14 cellular contexts compared by ENCODE assay signal in genomic region chr3:72334681-72335457, GRCh38.
DNase-seq lines count a peak whose midpoint lies in the region; ATAC-seq, FAIRE-seq and TF ChIP-seq lines count a peak whose summit lies in the region.
"Had no signal": no experiment of that assay in that cellular context is flagged by ENCODE, and none has a peak within 500 bp of the region (broad histone marks: within the 10 kb centered on the region; RNA-seq: fewer than 3 reads in every experiment).

No MANE protein-coding gene starts in this region.

- no peaks in the 10 kb centered on the region for H3K27me3 ChIP-seq in K562 (ENCODE audit: control insufficient read depth in 2 of 2, insufficient read depth in 2 of 2, low read length in 2 of 2)
- H3K27me3 ChIP-seq in PC-9 (ENCODE audit: insufficient read depth, low read depth) = no peaks in the 10 kb centered on the region
- no peaks in the 10 kb centered on the region for H3K27me3 ChIP-seq in naive thymus-derived CD4-positive, alpha-beta T cell (ENCODE audit: control insufficient read depth in 2 of 2, insufficient read depth in 2 of 2, low read length in 2 of 2)
- H3K27me3 ChIP-seq: adrenal gland, BLaER1, stomach had no signal

- in situ Hi-C loops in K562 (cut with MboI) = no loop called here

- no peak for TF ChIP-seq RAD21 in K562 (CRISPR knock-in tag; conservative IDR thresholded peaks at IDR 0.05 in 1 of 2, IDR thresholded peaks at IDR 0.05 in 1 of 2)

- H3K4me1 ChIP-seq in K562 (replicated peaks in 1 of 2; ENCODE audit: control insufficient read depth in 2 of 2, insufficient read depth in 2 of 2, low read length in 2 of 2) (peaks cover 41% of the 10 kb centered on the region in 2 experiments), PC-9 (replicated peaks; ENCODE audit: insufficient read depth) (peaks cover 14% of the 10 kb centered on the region)
- H3K4me1 ChIP-seq in naive thymus-derived CD4-positive, alpha-beta T cell (ENCODE audit: control insufficient read depth in 2 of 2, insufficient read depth in 2 of 2, low read length in 2 of 2) = no peaks in the 10 kb centered on the region
- H3K4me1 ChIP-seq: HAP-1 had no signal

- 74% methylated on average over 13 of the region's 14 CpGs for WGBS in K562 (ENCODE audit: insufficient coverage, low coverage, missing lambda C conversion rate)

- no TSS peak for BruUV-seq in K562 (replicated peaks; lab: Mats Ljungman, UMichigan)
- no TSS peak for BruUV-seq in PC-9 (replicated peaks; lab: Mats Ljungman, UMichigan)

- TF ChIP-seq EP300 in K562 (IDR thresholded peaks at IDR 0.05; ENCODE audit: low read length) = no peak

- H3K9me2 ChIP-seq in PC-9 (ENCODE audit: insufficient read depth) = no peaks in the 10 kb centered on the region

- H3F3A ChIP-seq in PC-9 (ENCODE audit: insufficient read depth, low read depth) = peaks cover 12% of the 10 kb centered on the region; the same call in 1 of the 2 replicates

- ATAC-seq in K562 = no peak
- no peak for ATAC-seq in naive thymus-derived CD4-positive, alpha-beta T cell

- H3K27me3 Mint-ChIP-seq in naive thymus-derived CD4-positive, alpha-beta T cell = peaks cover 0 to 6% (median 0%) of the 10 kb centered on the region in 5 donors

- no peak for TF ChIP-seq POLR2A in K562 (conservative IDR thresholded peaks at IDR 0.05)

- CTCF ChIA-PET in K562 (lab: Yijun Ruan, JAX; ENCODE audit: low intra/inter-chr PET ratio) (no interaction called here), PC-9 (lab: Charles Lee) (no interaction called here)
- CTCF ChIA-PET in naive thymus-derived CD4-positive, alpha-beta T cell (lab: Charles Lee) = no interaction called here

- TF ChIP-seq CTCF in K562 (IDR thresholded peaks at IDR 0.05 in 2 of 3, conservative IDR thresholded peaks at IDR 0.05 in 1 of 3; ENCODE audit: insufficient read depth in 2 of 3, low read depth in 1 of 3, low read length in 3 of 3) = no peak
- TF ChIP-seq CTCF in PC-9 (conservative IDR thresholded peaks at IDR 0.05) = no peak

- peaks cover 0 to 6% (median 0%) of the 10 kb centered on the region in 7 donors for H3K4me1 Mint-ChIP-seq in naive thymus-derived CD4-positive, alpha-beta T cell

- H3K36me3 ChIP-seq in K562 (ENCODE audit: control insufficient read depth, insufficient read depth, low read length) (no peaks in the 10 kb centered on the region), PC-9 (ENCODE audit: low read depth) (no peaks in the 10 kb centered on the region)
- H3K36me3 ChIP-seq in naive thymus-derived CD4-positive, alpha-beta T cell (ENCODE audit: control insufficient read depth in 2 of 3, insufficient read depth in 3 of 3, low read length in 3 of 3) = no peaks in the 10 kb centered on the region
- H3K36me3 ChIP-seq: adrenal gland, BLaER1, HAP-1, stomach had no signal

- H3K4me3 ChIP-seq in K562 (no peak overlapping the region), PC-9 (no peak overlapping the region)
- H3K4me3 ChIP-seq in naive thymus-derived CD4-positive, alpha-beta T cell (ENCODE audit: low read length) = no peak overlapping the region
- H3K4me3 ChIP-seq: adrenal gland, BLaER1, HAP-1, stomach had no signal

- H3K4me3 Mint-ChIP-seq in naive thymus-derived CD4-positive, alpha-beta T cell = no peak overlapping the region
- H3K4me3 Mint-ChIP-seq: dendritic cell treated with granulocyte-macrophage colony-stimulating factor and Interleukin-4, amounts not matched to agents 40 ng/mL and 50 ng/mL, for 4 days had no signal

- peaks cover 2% of the 10 kb centered on the region for H3K9me1 ChIP-seq in K562 (ENCODE audit: control insufficient read depth, insufficient read depth, low read length)

- intact Hi-C loops in K562 (cut with micrococcal nuclease) (loop anchor here (5.0 kb wide), 1 partner anchor 63 kb away; no protein-coding TSS in a partner anchor), PC-9 (cut with micrococcal nuclease; ENCODE audit: unreplicated experiment) (no loop called here)
- intact Hi-C loops in naive thymus-derived CD4-positive, alpha-beta T cell (cut with micrococcal nuclease) = no loop called here

- no peak overlapping the region; a peak in 1 of 4 replicates for H3K9ac ChIP-seq in K562 (ENCODE audit: insufficient read depth in 1 of 2, low read depth in 2 of 2, low read length in 2 of 2)
- H3K9ac ChIP-seq: BLaER1 had no signal

- no peaks in the 10 kb centered on the region for H3K36me3 Mint-ChIP-seq in naive thymus-derived CD4-positive, alpha-beta T cell

- H3K79me2 ChIP-seq in K562 (ENCODE audit: control insufficient read depth, insufficient read depth, low read length) (no peaks in the 10 kb centered on the region), PC-9 (ENCODE audit: low read depth) (no peaks in the 10 kb centered on the region)

- no peaks in the 10 kb centered on the region for H4K20me1 ChIP-seq in K562 (replicated peaks; ENCODE audit: control insufficient read depth, insufficient read depth, low read length)
- no peaks in the 10 kb centered on the region for H4K20me1 ChIP-seq in PC-9 (ENCODE audit: insufficient read depth)
- H4K20me1 ChIP-seq: BLaER1 had no signal

- H3K9me3 Mint-ChIP-seq in naive thymus-derived CD4-positive, alpha-beta T cell = no peaks in the 10 kb centered on the region
- H3K9me3 Mint-ChIP-seq: dendritic cell treated with granulocyte-macrophage colony-stimulating factor and Interleukin-4, amounts not matched to agents 40 ng/mL and 50 ng/mL, for 4 days had no signal

- POLR2A ChIA-PET in K562 (lab: Yijun Ruan, JAX) = interaction anchor here (1.2 kb wide), 1 partner anchor 31 kb away, joined by 3 read pairs; no protein-coding TSS in a partner anchor
- POLR2A ChIA-PET in PC-9 (lab: Charles Lee; ENCODE audit: unreplicated experiment) = no interaction called here
- POLR2A ChIA-PET in naive thymus-derived CD4-positive, alpha-beta T cell (lab: Charles Lee) = interaction anchor here (0.6 to 1.2 kb wide), 2 partner anchors 113 to 415 kb away, joined by 3 to 4 read pairs; no protein-coding TSS in a partner anchor

- H3K4me2 ChIP-seq in K562 (ENCODE audit: insufficient read depth, low read length) (no peak overlapping the region), PC-9 (no peak overlapping the region)
- H3K4me2 ChIP-seq: BLaER1 had no signal

- H2AFZ ChIP-seq in K562 (ENCODE audit: low read depth, low read length) = 0 out of 2 replicates have a peak overlapping the region, but pooled peaks have one; percentile 2
- no peak overlapping the region for H2AFZ ChIP-seq in PC-9

- no peaks in the 10 kb centered on the region; the same call in 1 of the 2 replicates for H3K9me3 ChIP-seq in K562 (replicated peaks; ENCODE audit: control insufficient read depth, insufficient read depth, low read depth, low read length)
- peaks cover 9% of the 10 kb centered on the region; the same call in 1 of the 2 replicates for H3K9me3 ChIP-seq in PC-9 (ENCODE audit: insufficient read depth, low read depth)
- no peaks in the 10 kb centered on the region for H3K9me3 ChIP-seq in naive thymus-derived CD4-positive, alpha-beta T cell (ENCODE audit: control insufficient read depth in 2 of 3, low read length in 3 of 3)
- H3K9me3 ChIP-seq: adrenal gland, BLaER1, HAP-1, stomach had no signal

- FAIRE-seq in K562 (lab: Jason Lieb, UNC) = no peak

- H3K27ac Mint-ChIP-seq in naive thymus-derived CD4-positive, alpha-beta T cell = peak overlapping the region in 2 of 9 donors; percentile 4 to 14
- H3K27ac Mint-ChIP-seq: dendritic cell treated with granulocyte-macrophage colony-stimulating factor and Interleukin-4, amounts not matched to agents 40 ng/mL and 50 ng/mL, for 4 days had no signal

- DNase-seq in COLO829 (ENCODE audit: low spot score) (peak; percentile 48), NCI-H345 (lab: John Stamatoyannopoulos, UW) (peak; percentile 81), K562 (ENCODE audit: extremely low read depth in 1 of 4, low spot score in 3 of 4) (no peak), mesenteric fat pad (ENCODE audit: low spot score) (peak; percentile 60), PC-9 (no peak), HK-2 (ENCODE audit: unreplicated experiment) (no peak), UCSD-AML1 (lab: John Stamatoyannopoulos, UW; ENCODE audit: unreplicated experiment) (no peak)
- DNase-seq in naive thymus-derived CD4-positive, alpha-beta T cell = no peak
- DNase-seq: NCI-H526 treated with DMSO at 0.1 percent for 48 hours, stomach had no signal

- H3K27ac ChIP-seq in K562 (ENCODE audit: extremely low read depth, low read depth, low read length) (no peak overlapping the region), PC-9 (no peak overlapping the region)
- H3K27ac ChIP-seq in naive thymus-derived CD4-positive, alpha-beta T cell (ENCODE audit: low read depth, low read length) = no peak overlapping the region
- H3K27ac ChIP-seq: adrenal gland, BLaER1, stomach had no signal

TF ChIP-seq in K562, 482 proteins besides CTCF, POLR2A, EP300 and RAD21:
- TF ChIP-seq SLC30A9 (CRISPR knock-in tag; IDR thresholded peaks at IDR 0.05) = no peak
- peak; percentile 52; the same call in 1 of the 2 replicates for TF ChIP-seq ZNF436 (CRISPR knock-in tag; IDR thresholded peaks at IDR 0.05)
- no peak for TF ChIP-seq TAL1 (IDR thresholded peaks at IDR 0.05)
- no peak for TF ChIP-seq SAFB2 (IDR thresholded peaks at IDR 0.05; ENCODE audit: borderline replicate concordance, low read depth, low read length, severe bottlenecking)
- TF ChIP-seq BCOR (IDR thresholded peaks at IDR 0.05) = peak; percentile 69
- TF ChIP-seq ZKSCAN1 (IDR thresholded peaks at IDR 0.05; ENCODE audit: low read depth, low read length) = no peak
- TF ChIP-seq ZNF224 (CRISPR knock-in tag; IDR thresholded peaks at IDR 0.05) = no peak
- peak; percentile 43 for TF ChIP-seq RBM25 (IDR thresholded peaks at IDR 0.05; ENCODE audit: low read depth, low read length, severe bottlenecking)
- TF ChIP-seq RFX5 (IDR thresholded peaks at IDR 0.05; ENCODE audit: low read depth, low read length) = no peak
- no peak for TF ChIP-seq ZNF277 (CRISPR knock-in tag; IDR thresholded peaks at IDR 0.05; ENCODE audit: borderline replicate concordance)
- TF ChIP-seq ZFP36 (IDR thresholded peaks at IDR 0.05; ENCODE audit: low read depth, low read length, partially characterized antibody) = peak; percentile 96
- TF ChIP-seq KDM1A (IDR thresholded peaks at IDR 0.05) = no peak

Comparison
In these comparisons a context has a peak if more than half of its experiments do, and no peak if none do; other contexts are left out.
1. DNase-seq: peak in COLO829 (single experiment), NCI-H345 (single experiment) and mesenteric fat pad (single experiment); none in K562 (0 of 4), PC-9 (0 of 2), HK-2 (single experiment), naive thymus-derived CD4-positive, alpha-beta T cell (0 of 9) and UCSD-AML1 (single experiment).